ENCODE assay signal across 1 cellular context in the genomic region with DNA sequence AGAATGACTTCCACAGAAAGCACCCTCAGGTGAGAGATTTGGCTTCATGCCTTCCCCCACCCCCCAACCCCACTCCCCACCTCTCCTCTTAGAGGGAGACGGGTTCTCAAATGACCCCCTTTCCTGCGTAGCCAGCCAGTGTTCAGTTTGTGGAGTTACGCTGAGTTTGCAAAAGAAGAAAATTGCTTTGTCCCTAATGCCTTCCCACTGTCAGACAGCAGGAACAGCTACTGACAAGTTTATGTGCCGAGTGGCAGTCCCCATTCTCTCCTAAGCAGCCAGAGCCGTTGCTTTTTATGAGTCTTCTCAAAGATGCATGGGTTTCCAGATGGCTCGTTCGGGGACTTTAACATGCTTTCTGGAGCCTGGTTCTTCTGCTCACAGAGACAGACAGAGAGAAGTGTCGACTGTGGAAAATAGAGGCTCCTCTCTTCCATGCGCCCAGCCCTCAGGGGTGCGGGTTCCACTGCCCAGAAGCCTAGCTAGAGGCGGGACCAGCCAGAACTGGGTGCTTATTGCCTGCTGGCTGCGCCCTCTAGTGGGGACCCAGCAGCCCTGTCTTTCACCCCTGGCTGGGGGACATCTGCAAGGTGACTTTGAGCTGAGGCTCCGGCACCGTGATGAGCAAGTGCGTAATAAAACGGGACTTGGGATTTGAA.
A peak's percentile ranks its signal among the peaks of the same experiment; 100 is the strongest.
TF ChIP-seq lines count a peak whose summit lies in the region.

No MANE protein-coding gene starts in this region.

TF ChIP-seq in HepG2, 621 proteins besides CTCF, POLR2A, EP300 and RAD21 (continued from another document and continues in another):
- TF ChIP-seq ZNF30 (CRISPR knock-in tag; IDR thresholded peaks at IDR 0.05): no peak
- TF ChIP-seq, protein P1, sequence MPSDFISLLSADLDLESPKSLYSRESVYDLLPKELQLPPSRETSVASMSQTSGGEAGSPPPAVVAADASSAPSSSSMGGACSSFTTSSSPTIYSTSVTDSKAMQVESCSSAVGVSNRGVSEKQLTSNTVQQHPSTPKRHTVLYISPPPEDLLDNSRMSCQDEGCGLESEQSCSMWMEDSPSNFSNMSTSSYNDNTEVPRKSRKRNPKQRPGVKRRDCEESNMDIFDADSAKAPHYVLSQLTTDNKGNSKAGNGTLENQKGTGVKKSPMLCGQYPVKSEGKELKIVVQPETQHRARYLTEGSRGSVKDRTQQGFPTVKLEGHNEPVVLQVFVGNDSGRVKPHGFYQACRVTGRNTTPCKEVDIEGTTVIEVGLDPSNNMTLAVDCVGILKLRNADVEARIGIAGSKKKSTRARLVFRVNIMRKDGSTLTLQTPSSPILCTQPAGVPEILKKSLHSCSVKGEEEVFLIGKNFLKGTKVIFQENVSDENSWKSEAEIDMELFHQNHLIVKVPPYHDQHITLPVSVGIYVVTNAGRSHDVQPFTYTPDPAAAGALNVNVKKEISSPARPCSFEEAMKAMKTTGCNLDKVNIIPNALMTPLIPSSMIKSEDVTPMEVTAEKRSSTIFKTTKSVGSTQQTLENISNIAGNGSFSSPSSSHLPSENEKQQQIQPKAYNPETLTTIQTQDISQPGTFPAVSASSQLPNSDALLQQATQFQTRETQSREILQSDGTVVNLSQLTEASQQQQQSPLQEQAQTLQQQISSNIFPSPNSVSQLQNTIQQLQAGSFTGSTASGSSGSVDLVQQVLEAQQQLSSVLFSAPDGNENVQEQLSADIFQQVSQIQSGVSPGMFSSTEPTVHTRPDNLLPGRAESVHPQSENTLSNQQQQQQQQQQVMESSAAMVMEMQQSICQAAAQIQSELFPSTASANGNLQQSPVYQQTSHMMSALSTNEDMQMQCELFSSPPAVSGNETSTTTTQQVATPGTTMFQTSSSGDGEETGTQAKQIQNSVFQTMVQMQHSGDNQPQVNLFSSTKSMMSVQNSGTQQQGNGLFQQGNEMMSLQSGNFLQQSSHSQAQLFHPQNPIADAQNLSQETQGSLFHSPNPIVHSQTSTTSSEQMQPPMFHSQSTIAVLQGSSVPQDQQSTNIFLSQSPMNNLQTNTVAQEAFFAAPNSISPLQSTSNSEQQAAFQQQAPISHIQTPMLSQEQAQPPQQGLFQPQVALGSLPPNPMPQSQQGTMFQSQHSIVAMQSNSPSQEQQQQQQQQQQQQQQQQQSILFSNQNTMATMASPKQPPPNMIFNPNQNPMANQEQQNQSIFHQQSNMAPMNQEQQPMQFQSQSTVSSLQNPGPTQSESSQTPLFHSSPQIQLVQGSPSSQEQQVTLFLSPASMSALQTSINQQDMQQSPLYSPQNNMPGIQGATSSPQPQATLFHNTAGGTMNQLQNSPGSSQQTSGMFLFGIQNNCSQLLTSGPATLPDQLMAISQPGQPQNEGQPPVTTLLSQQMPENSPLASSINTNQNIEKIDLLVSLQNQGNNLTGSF (CRISPR knock-in tag; IDR thresholded peaks at IDR 0.05): no peak
- no peak for TF ChIP-seq TOE1 (CRISPR knock-in tag; IDR thresholded peaks at IDR 0.05)
- TF ChIP-seq ZNF747 (CRISPR knock-in tag; IDR thresholded peaks at IDR 0.05; ENCODE audit: borderline replicate concordance): no peak
- TF ChIP-seq ZNF709 (CRISPR knock-in tag; IDR thresholded peaks at IDR 0.05): no peak
- peak; percentile 85 for TF ChIP-seq ZBTB38 (CRISPR knock-in tag; IDR thresholded peaks at IDR 0.05)
- TF ChIP-seq, protein P2, sequence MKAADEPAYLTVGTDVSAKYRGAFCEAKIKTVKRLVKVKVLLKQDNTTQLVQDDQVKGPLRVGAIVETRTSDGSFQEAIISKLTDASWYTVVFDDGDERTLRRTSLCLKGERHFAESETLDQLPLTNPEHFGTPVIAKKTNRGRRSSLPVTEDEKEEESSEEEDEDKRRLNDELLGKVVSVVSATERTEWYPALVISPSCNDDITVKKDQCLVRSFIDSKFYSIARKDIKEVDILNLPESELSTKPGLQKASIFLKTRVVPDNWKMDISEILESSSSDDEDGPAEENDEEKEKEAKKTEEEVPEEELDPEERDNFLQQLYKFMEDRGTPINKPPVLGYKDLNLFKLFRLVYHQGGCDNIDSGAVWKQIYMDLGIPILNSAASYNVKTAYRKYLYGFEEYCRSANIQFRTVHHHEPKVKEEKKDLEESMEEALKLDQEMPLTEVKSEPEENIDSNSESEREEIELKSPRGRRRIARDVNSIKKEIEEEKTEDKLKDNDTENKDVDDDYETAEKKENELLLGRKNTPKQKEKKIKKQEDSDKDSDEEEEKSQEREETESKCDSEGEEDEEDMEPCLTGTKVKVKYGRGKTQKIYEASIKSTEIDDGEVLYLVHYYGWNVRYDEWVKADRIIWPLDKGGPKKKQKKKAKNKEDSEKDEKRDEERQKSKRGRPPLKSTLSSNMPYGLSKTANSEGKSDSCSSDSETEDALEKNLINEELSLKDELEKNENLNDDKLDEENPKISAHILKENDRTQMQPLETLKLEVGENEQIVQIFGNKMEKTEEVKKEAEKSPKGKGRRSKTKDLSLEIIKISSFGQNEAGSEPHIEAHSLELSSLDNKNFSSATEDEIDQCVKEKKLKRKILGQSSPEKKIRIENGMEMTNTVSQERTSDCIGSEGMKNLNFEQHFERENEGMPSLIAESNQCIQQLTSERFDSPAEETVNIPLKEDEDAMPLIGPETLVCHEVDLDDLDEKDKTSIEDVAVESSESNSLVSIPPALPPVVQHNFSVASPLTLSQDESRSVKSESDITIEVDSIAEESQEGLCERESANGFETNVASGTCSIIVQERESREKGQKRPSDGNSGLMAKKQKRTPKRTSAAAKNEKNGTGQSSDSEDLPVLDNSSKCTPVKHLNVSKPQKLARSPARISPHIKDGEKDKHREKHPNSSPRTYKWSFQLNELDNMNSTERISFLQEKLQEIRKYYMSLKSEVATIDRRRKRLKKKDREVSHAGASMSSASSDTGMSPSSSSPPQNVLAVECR (CRISPR knock-in tag; IDR thresholded peaks at IDR 0.05; ENCODE audit: borderline replicate concordance): no peak; the same call in 1 of the 2 replicates
- TF ChIP-seq, protein P3, sequence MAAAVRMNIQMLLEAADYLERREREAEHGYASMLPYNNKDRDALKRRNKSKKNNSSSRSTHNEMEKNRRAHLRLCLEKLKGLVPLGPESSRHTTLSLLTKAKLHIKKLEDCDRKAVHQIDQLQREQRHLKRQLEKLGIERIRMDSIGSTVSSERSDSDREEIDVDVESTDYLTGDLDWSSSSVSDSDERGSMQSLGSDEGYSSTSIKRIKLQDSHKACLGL (CRISPR knock-in tag; IDR thresholded peaks at IDR 0.05): no peak
- no peak for TF ChIP-seq ZNF839 (CRISPR knock-in tag; IDR thresholded peaks at IDR 0.05; ENCODE audit: borderline replicate concordance)
- peak; percentile 28; the same call in 1 of the 2 replicates for TF ChIP-seq NR2F6 (IDR thresholded peaks at IDR 0.05)
- peak; percentile 64 for TF ChIP-seq NR2F6 (CRISPR knock-in tag; IDR thresholded peaks at IDR 0.05)
- TF ChIP-seq ZNF20 (CRISPR knock-in tag; IDR thresholded peaks at IDR 0.05): no peak
- TF ChIP-seq, protein P4, sequence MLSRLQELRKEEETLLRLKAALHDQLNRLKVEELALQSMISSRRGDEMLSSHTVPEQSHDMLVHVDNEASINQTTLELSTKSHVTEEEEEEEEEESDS (CRISPR knock-in tag; IDR thresholded peaks at IDR 0.05; ENCODE audit: borderline replicate concordance): no peak
- no peak for TF ChIP-seq ZNF430 (CRISPR knock-in tag; IDR thresholded peaks at IDR 0.05)
- TF ChIP-seq TBX3 (IDR thresholded peaks at IDR 0.05; ENCODE audit: borderline replicate concordance): no peak
- no peak for TF ChIP-seq ZNF136 (CRISPR knock-in tag; IDR thresholded peaks at IDR 0.05; ENCODE audit: low read depth)
- no peak for TF ChIP-seq MATR3 (CRISPR knock-in tag; IDR thresholded peaks at IDR 0.05)
- peak; percentile 27; the same call in 1 of the 2 replicates for TF ChIP-seq KMT2B (CRISPR knock-in tag; IDR thresholded peaks at IDR 0.05)
- TF ChIP-seq ZNF10 (CRISPR knock-in tag; IDR thresholded peaks at IDR 0.05; ENCODE audit: borderline replicate concordance, low read depth): no peak
- no peak for TF ChIP-seq CBFB (CRISPR knock-in tag; IDR thresholded peaks at IDR 0.05)
- TF ChIP-seq SALL2 (CRISPR knock-in tag; IDR thresholded peaks at IDR 0.05): no peak
- no peak for TF ChIP-seq SP1 (IDR thresholded peaks at IDR 0.05)
- 0 out of 2 replicates have a peak, but pooled peaks have one; percentile 55 for TF ChIP-seq SP1 (CRISPR knock-in tag; IDR thresholded peaks at IDR 0.05)
- no peak for TF ChIP-seq ZNF484 (CRISPR knock-in tag; IDR thresholded peaks at IDR 0.05; ENCODE audit: borderline replicate concordance, low read depth)
- TF ChIP-seq, protein P5, sequence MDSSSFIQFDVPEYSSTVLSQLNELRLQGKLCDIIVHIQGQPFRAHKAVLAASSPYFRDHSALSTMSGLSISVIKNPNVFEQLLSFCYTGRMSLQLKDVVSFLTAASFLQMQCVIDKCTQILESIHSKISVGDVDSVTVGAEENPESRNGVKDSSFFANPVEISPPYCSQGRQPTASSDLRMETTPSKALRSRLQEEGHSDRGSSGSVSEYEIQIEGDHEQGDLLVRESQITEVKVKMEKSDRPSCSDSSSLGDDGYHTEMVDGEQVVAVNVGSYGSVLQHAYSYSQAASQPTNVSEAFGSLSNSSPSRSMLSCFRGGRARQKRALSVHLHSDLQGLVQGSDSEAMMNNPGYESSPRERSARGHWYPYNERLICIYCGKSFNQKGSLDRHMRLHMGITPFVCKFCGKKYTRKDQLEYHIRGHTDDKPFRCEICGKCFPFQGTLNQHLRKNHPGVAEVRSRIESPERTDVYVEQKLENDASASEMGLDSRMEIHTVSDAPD (CRISPR knock-in tag; IDR thresholded peaks at IDR 0.05): no peak
- no peak for TF ChIP-seq KDM1A (CRISPR knock-in tag; IDR thresholded peaks at IDR 0.05)
- TF ChIP-seq, protein P6, sequence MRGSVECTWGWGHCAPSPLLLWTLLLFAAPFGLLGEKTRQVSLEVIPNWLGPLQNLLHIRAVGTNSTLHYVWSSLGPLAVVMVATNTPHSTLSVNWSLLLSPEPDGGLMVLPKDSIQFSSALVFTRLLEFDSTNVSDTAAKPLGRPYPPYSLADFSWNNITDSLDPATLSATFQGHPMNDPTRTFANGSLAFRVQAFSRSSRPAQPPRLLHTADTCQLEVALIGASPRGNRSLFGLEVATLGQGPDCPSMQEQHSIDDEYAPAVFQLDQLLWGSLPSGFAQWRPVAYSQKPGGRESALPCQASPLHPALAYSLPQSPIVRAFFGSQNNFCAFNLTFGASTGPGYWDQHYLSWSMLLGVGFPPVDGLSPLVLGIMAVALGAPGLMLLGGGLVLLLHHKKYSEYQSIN (CRISPR knock-in tag; IDR thresholded peaks at IDR 0.05; ENCODE audit: borderline replicate concordance): no peak
- TF ChIP-seq, protein P7, sequence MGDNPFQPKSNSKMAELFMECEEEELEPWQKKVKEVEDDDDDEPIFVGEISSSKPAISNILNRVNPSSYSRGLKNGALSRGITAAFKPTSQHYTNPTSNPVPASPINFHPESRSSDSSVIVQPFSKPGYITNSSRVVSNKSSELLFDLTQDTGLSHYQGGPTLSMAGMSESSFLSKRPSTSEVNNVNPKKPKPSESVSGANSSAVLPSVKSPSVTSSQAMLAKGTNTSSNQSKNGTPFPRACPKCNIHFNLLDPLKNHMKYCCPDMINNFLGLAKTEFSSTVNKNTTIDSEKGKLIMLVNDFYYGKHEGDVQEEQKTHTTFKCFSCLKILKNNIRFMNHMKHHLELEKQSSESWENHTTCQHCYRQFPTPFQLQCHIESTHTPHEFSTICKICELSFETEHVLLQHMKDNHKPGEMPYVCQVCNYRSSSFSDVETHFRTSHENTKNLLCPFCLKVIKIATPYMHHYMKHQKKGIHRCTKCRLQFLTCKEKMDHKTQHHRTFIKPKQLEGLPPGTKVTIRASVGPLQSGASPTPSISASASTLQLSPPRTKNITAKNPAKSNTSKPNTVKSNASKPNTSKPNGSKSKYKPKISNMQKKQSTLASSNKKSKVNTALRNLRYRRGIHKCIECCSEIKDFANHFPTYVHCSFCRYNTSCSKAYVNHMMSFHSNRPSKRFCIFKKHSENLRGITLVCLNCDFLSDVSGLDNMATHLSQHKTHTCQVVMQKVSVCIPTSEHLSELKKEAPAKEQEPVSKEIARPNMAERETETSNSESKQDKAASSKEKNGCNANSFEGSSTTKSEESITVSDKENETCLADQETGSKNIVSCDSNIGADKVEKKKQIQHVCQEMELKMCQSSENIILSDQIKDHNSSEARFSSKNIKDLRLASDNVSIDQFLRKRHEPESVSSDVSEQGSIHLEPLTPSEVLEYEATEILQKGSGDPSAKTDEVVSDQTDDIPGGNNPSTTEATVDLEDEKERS (CRISPR knock-in tag; IDR thresholded peaks at IDR 0.05): no peak
- TF ChIP-seq, protein P8, sequence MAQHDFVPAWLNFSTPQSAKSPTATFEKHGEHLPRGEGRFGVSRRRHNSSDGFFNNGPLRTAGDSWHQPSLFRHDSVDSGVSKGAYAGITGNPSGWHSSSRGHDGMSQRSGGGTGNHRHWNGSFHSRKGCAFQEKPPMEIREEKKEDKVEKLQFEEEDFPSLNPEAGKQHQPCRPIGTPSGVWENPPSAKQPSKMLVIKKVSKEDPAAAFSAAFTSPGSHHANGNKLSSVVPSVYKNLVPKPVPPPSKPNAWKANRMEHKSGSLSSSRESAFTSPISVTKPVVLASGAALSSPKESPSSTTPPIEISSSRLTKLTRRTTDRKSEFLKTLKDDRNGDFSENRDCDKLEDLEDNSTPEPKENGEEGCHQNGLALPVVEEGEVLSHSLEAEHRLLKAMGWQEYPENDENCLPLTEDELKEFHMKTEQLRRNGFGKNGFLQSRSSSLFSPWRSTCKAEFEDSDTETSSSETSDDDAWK (CRISPR knock-in tag; IDR thresholded peaks at IDR 0.05): no peak
- TF ChIP-seq, protein P9, sequence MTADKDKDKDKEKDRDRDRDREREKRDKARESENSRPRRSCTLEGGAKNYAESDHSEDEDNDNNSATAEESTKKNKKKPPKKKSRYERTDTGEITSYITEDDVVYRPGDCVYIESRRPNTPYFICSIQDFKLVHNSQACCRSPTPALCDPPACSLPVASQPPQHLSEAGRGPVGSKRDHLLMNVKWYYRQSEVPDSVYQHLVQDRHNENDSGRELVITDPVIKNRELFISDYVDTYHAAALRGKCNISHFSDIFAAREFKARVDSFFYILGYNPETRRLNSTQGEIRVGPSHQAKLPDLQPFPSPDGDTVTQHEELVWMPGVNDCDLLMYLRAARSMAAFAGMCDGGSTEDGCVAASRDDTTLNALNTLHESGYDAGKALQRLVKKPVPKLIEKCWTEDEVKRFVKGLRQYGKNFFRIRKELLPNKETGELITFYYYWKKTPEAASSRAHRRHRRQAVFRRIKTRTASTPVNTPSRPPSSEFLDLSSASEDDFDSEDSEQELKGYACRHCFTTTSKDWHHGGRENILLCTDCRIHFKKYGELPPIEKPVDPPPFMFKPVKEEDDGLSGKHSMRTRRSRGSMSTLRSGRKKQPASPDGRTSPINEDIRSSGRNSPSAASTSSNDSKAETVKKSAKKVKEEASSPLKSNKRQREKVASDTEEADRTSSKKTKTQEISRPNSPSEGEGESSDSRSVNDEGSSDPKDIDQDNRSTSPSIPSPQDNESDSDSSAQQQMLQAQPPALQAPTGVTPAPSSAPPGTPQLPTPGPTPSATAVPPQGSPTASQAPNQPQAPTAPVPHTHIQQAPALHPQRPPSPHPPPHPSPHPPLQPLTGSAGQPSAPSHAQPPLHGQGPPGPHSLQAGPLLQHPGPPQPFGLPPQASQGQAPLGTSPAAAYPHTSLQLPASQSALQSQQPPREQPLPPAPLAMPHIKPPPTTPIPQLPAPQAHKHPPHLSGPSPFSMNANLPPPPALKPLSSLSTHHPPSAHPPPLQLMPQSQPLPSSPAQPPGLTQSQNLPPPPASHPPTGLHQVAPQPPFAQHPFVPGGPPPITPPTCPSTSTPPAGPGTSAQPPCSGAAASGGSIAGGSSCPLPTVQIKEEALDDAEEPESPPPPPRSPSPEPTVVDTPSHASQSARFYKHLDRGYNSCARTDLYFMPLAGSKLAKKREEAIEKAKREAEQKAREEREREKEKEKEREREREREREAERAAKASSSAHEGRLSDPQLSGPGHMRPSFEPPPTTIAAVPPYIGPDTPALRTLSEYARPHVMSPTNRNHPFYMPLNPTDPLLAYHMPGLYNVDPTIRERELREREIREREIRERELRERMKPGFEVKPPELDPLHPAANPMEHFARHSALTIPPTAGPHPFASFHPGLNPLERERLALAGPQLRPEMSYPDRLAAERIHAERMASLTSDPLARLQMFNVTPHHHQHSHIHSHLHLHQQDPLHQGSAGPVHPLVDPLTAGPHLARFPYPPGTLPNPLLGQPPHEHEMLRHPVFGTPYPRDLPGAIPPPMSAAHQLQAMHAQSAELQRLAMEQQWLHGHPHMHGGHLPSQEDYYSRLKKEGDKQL (CRISPR knock-in tag; IDR thresholded peaks at IDR 0.05; ENCODE audit: low read depth): no peak
